Comparison of ENCODE assay signal across 1 cellular context in genomic region chr13:109904218-109904617, GRCh38.
TF ChIP-seq lines count a peak whose summit lies in the region.

No MANE protein-coding gene starts in this region.

TF ChIP-seq in K562, 482 proteins besides CTCF, POLR2A, EP300 and RAD21 (continued from another document):
- TF ChIP-seq ZNF589 (CRISPR knock-in tag; IDR thresholded peaks at IDR 0.05; ENCODE audit: low read depth) (no peak), SRSF1 (IDR thresholded peaks at IDR 0.05; ENCODE audit: low read depth, low read length) (no peak), CREB5 (CRISPR knock-in tag; IDR thresholded peaks at IDR 0.05) (no peak), ATF7 (IDR thresholded peaks at IDR 0.05) (peak; percentile 72), MYC (IDR thresholded peaks at IDR 0.05; ENCODE audit: low read depth, low read length) (peak; percentile 77), MYC (CRISPR knock-in tag; IDR thresholded peaks at IDR 0.05; ENCODE audit: borderline replicate concordance, low read depth) (no peak), EP400 (IDR thresholded peaks at IDR 0.05) (peak; percentile 42; the same call in 1 of the 2 replicates), MAX (CRISPR knock-in tag; IDR thresholded peaks at IDR 0.05) (no peak), ZNF444 (CRISPR knock-in tag; IDR thresholded peaks at IDR 0.05) (no peak), ATF1 (CRISPR knock-in tag; IDR thresholded peaks at IDR 0.05) (no peak), ATF1 (tag; IDR thresholded peaks at IDR 0.05) (no peak), CEBPG (CRISPR knock-in tag; IDR thresholded peaks at IDR 0.05) (no peak), CEBPG (tag; conservative IDR thresholded peaks at IDR 0.05 in 1 of 2, IDR thresholded peaks at IDR 0.05 in 1 of 2) (peak in 1 of 2 experiments; percentile 53; a peak in 1 of 4 replicates), HMBOX1 (IDR thresholded peaks at IDR 0.05) (no peak), SAP30 (IDR thresholded peaks at IDR 0.05; ENCODE audit: borderline replicate concordance, insufficient read depth, low read depth, low read length, poor library complexity, severe bottlenecking) (no peak), YY1 (IDR thresholded peaks at IDR 0.05; ENCODE audit: borderline replicate concordance in 1 of 3, control insufficient read depth in 1 of 3, extremely low read depth in 1 of 3, insufficient read depth in 3 of 3, insufficient read length in 1 of 3, insufficient replicate concordance in 2 of 3, low read depth in 1 of 3, low read length in 2 of 3) (peak in 1 of 3 experiments; percentile 65), RBBP5 (IDR thresholded peaks at IDR 0.05; ENCODE audit: borderline replicate concordance, insufficient read depth, low read length, poor library complexity, severe bottlenecking) (no peak), JUN (IDR thresholded peaks at IDR 0.05; ENCODE audit: borderline replicate concordance, low read depth, low read length) (0 out of 2 replicates have a peak, but pooled peaks have one; percentile 37), JUN (CRISPR knock-in tag; IDR thresholded peaks at IDR 0.05; ENCODE audit: borderline replicate concordance) (no peak), NKRF (IDR thresholded peaks at IDR 0.05; ENCODE audit: borderline replicate concordance) (no peak), EHMT2 (IDR thresholded peaks at IDR 0.05) (peak; percentile 76), HIVEP1 (CRISPR knock-in tag; IDR thresholded peaks at IDR 0.05) (no peak), CREBBP (IDR thresholded peaks at IDR 0.05; ENCODE audit: low read depth, low read length) (no peak), ZNF583 (CRISPR knock-in tag; IDR thresholded peaks at IDR 0.05) (no peak), CEBPB (tag; IDR thresholded peaks at IDR 0.05) (peak; percentile 33; the same call in 1 of the 2 replicates), THRB (CRISPR knock-in tag; conservative IDR thresholded peaks at IDR 0.05) (no peak), POLR2AphosphoS2 (IDR thresholded peaks at IDR 0.05; ENCODE audit: low read length) (no peak)
- TF ChIP-seq, protein P1, sequence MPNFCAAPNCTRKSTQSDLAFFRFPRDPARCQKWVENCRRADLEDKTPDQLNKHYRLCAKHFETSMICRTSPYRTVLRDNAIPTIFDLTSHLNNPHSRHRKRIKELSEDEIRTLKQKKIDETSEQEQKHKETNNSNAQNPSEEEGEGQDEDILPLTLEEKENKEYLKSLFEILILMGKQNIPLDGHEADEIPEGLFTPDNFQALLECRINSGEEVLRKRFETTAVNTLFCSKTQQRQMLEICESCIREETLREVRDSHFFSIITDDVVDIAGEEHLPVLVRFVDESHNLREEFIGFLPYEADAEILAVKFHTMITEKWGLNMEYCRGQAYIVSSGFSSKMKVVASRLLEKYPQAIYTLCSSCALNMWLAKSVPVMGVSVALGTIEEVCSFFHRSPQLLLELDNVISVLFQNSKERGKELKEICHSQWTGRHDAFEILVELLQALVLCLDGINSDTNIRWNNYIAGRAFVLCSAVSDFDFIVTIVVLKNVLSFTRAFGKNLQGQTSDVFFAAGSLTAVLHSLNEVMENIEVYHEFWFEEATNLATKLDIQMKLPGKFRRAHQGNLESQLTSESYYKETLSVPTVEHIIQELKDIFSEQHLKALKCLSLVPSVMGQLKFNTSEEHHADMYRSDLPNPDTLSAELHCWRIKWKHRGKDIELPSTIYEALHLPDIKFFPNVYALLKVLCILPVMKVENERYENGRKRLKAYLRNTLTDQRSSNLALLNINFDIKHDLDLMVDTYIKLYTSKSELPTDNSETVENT (CRISPR knock-in tag; IDR thresholded peaks at IDR 0.05): no peak
- TF ChIP-seq, protein P2, sequence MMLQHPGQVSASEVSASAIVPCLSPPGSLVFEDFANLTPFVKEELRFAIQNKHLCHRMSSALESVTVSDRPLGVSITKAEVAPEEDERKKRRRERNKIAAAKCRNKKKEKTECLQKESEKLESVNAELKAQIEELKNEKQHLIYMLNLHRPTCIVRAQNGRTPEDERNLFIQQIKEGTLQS (IDR thresholded peaks at IDR 0.05): peak; percentile 73
- TF ChIP-seq, protein P2 (CRISPR knock-in tag; conservative IDR thresholded peaks at IDR 0.05): no peak
